Comparison of ENCODE assay signal across 8 cellular contexts in genomic region chr9:21434202-21435014, GRCh38. TPM values are rescaled to one million over a fixed set of nuclear protein-coding genes. Genes with fewer than 3 reads are reported as not detected.
A peak's percentile ranks its signal among the peaks of the same experiment; 100 is the strongest.
DNase-seq lines count a peak whose midpoint lies in the region; ATAC-seq and TF ChIP-seq lines count a peak whose summit lies in the region.

No MANE protein-coding gene starts in this region.

- peak; percentile 28 for DNase-seq in NCI-H345 (lab: John Stamatoyannopoulos, UW)
- no peak for DNase-seq in NCI-H345 treated with DMSO at 0.1 percent for 48 hours (lab: John Stamatoyannopoulos, UW; ENCODE audit: unreplicated experiment)
- peak; percentile 55 for DNase-seq in LoVo (ENCODE audit: low spot score)
- DNase-seq in T follicular helper cell (ENCODE audit: low read depth), result peak; percentile 14
- no peak for DNase-seq in epithelial cell of proximal tubule (ENCODE audit: low read depth)
- DNase-seq in pons (ENCODE audit: low spot score), result peak; percentile 89

- peak; percentile 63 for TF ChIP-seq CTCF in epithelial cell of proximal tubule (conservative IDR thresholded peaks at IDR 0.05; ENCODE audit: low read depth, low read length)

- no peak for ATAC-seq in HG03521 (IDR thresholded peaks at IDR 0.05; ENCODE audit: unreplicated experiment)
- no peak for ATAC-seq in GM19397 (IDR thresholded peaks at IDR 0.05; ENCODE audit: unreplicated experiment)

- no peak overlapping the region for H3K4me3 ChIP-seq in epithelial cell of proximal tubule (ENCODE audit: low read depth, low read length)

RNA-seq across cellular contexts. Expression of gene IFNA1, which starts 5.8 kb away (rescaled TPM):
- not detected in 2 replicates for total RNA-seq in epithelial cell of proximal tubule

RNA-seq across cellular contexts. Expression of gene IFNA8, which starts 25.5 kb away (rescaled TPM):
- total RNA-seq in epithelial cell of proximal tubule, result not detected in 2 replicates

RNA-seq across cellular contexts. Expression of gene IFNE, which starts 47.7 kb away (rescaled TPM):
- not detected in 2 replicates for total RNA-seq in epithelial cell of proximal tubule

RNA-seq across cellular contexts. Expression of gene IFNA2, which starts 49.2 kb away (rescaled TPM):
- total RNA-seq in epithelial cell of proximal tubule, result not detected in 2 replicates

Comparison
In these comparisons a context has a peak if more than half of its experiments do, and no peak if none do; other contexts are left out.
1. DNase-seq: peak in NCI-H345 (single experiment), LoVo (single experiment), T follicular helper cell (single experiment) and pons (single experiment); none in NCI-H345 treated with DMSO at 0.1 percent for 48 hours (single experiment) and epithelial cell of proximal tubule (single experiment).